12 cellular contexts compared by ENCODE assay signal in genomic region chr1:182960046-182960445, GRCh38. TPM values are rescaled to one million over a fixed set of nuclear protein-coding genes. Genes with fewer than 3 reads are reported as not detected.
"Had no signal": no experiment of that assay in that cellular context is flagged by ENCODE, and none has a peak within 500 bp of the region (broad histone marks: within the 10 kb centered on the region; RNA-seq: fewer than 3 reads in every experiment).

No MANE protein-coding gene starts in this region.

- H3K9me3 ChIP-seq: HAP-1 had no signal

- H2AFZ ChIP-seq: GM23248, GM23338 had no signal

- FAIRE-seq: H1, H54 had no signal

- H3K4me2 ChIP-seq: GM23338 had no signal

- H3K27ac ChIP-seq: GM23248 had no signal

- H3K9ac ChIP-seq: GM23248 had no signal

- H3K4me3 ChIP-seq: GM23248, GM23338, HAP-1 had no signal

- DNase-seq: GM23248, GOT3, H7, H9, HCEC 1CT, HFFc6 had no signal

- H3K36me3 ChIP-seq: HAP-1 had no signal

- ATAC-seq: GM23338, HCT116 had no signal

RNA-seq across cellular contexts. Expression of gene SHCBP1L, which starts 7.1 kb away (rescaled TPM):
- total RNA-seq: GM23248, GM23338, H1, H4, H7, H9, HFFc6 had no signal
- polyA plus RNA-seq: GM23248, GM23338, H1 had no signal
